Comparison of ENCODE assay signal across 8 cellular contexts in the genomic region with DNA sequence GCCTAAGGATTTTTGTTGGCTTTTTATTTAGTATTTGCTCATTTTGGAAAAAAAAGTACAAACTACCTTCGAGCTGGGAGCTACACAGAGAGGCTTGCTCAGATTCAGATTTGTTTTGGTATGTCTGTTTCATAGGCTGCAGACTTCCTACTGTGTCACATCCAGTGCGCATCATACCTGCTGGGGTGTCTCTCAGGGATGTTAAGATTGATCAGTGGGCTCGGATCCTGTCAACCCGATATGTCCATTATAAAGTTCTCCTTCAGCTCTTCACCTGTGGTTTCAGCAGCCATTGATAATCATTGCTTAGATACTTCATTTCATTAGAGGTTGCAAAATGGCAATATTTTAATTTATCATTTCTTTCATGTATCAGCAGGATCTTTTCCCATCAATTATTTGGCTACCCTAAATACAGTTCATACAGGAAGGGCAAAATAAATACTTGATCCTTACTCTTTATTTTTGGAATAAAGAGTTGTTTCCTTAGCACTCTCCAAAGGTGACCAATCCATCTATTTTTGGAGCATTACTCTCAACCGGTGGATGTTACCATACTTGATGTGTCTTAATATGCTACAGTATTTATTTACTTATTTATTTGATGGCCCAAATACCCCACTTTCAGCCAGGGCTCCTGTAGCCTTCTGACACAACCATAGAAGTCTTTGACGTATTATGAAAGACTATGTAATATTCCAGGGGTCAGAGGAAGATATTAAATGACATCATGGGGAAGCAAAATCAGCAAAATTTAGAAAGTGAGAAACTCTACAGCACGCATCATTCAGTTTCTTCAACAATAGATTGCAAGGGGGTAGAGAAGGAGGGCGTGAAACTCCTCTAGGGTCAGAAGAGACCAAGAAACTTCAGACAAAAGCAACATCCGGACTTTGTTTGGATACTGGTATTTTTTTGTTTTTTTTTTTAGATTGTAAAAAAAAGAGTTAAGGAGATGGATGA. TPM values are rescaled to one million over a fixed set of nuclear protein-coding genes. Genes with fewer than 3 reads are reported as not detected.
DNase-seq lines count a peak whose midpoint lies in the region; ATAC-seq and TF ChIP-seq lines count a peak whose summit lies in the region.

No MANE protein-coding gene starts in this region.

- intact Hi-C loops in heart right ventricle (cut with DNase I) = loop anchor here in 1 of 10 donors (5.0 kb wide), 1 partner anchor 48 kb away; a partner anchor contains a TSS

- no peak overlapping the region for H3K27ac Mint-ChIP-seq in T-helper 2 cell treated with Interferon-gamma antibody and Interleukin-4, amounts not matched to agents 5 μg/mL and 100 μg/mL, for 36 hours

- H3K4me3 Mint-ChIP-seq in T-helper 2 cell treated with Interferon-gamma antibody and Interleukin-4, amounts not matched to agents 5 μg/mL and 100 μg/mL, for 36 hours = peak overlapping the region; percentile 76

- H3K9me3 ChIP-seq in heart right ventricle (no peaks in the 10 kb centered on the region), thoracic aorta (no peaks in the 10 kb centered on the region)

- TF ChIP-seq CTCF in heart right ventricle (IDR thresholded peaks at IDR 0.05) (no peak), thoracic aorta (IDR thresholded peaks at IDR 0.05) (no peak), omental fat pad (IDR thresholded peaks at IDR 0.05) (no peak)

- WGBS in heart right ventricle, 2 donors = 60 to 67% methylated on average over 9 of the region's 9 CpGs

- no peak for DNase-seq in T-helper 2 cell treated with Interferon-gamma antibody and Interleukin-4, amounts not matched to agents 5 μg/mL and 100 μg/mL, for 36 hours (ENCODE audit: low spot score)
- DNase-seq in T-helper 2 cell (no peak), heart right ventricle (no peak), thoracic aorta (ENCODE audit: low spot score) (no peak), omental fat pad (ENCODE audit: low spot score) (no peak)

- H3K27ac ChIP-seq in heart right ventricle = peak overlapping the region in 5 of 10 donors; percentile 55 to 74 (median 66)
- no peak overlapping the region for H3K27ac ChIP-seq in thoracic aorta

- peaks cover 29% of the 10 kb centered on the region for H3K27me3 Mint-ChIP-seq in T-helper 2 cell treated with Interferon-gamma antibody and Interleukin-4, amounts not matched to agents 5 μg/mL and 100 μg/mL, for 36 hours (ENCODE audit: low read depth)

- ATAC-seq in SK-N-SH treated with all-trans-retinoic acid at 6 μM for 48 hours = peak; percentile 42
- peak in 4 of 8 donors; percentile 35 to 56 (median 44) for ATAC-seq in heart right ventricle
- ATAC-seq in thoracic aorta (ENCODE audit: insufficient number of reproducible peaks, low FRiP score, low read depth) = no peak
- ATAC-seq in GM19324 (IDR thresholded peaks at IDR 0.05; ENCODE audit: low FRiP score, unreplicated experiment) = no peak
- ATAC-seq in omental fat pad (ENCODE audit: low FRiP score) = no peak
- no peak for ATAC-seq in HG03520 (IDR thresholded peaks at IDR 0.05; ENCODE audit: unreplicated experiment)

- no peaks in the 10 kb centered on the region for H3K36me3 Mint-ChIP-seq in T-helper 2 cell treated with Interferon-gamma antibody and Interleukin-4, amounts not matched to agents 5 μg/mL and 100 μg/mL, for 36 hours (ENCODE audit: low read depth)

- H3K27me3 ChIP-seq in heart right ventricle (peaks cover 0 to 6% (median 0%) of the 10 kb centered on the region in 7 donors), thoracic aorta (replicated peaks; ENCODE audit: insufficient read depth) (no peaks in the 10 kb centered on the region)

- H3K4me1 ChIP-seq in heart right ventricle = peaks cover 0 to 31% (median 13%) of the 10 kb centered on the region in 9 donors
- peaks cover 0 to 10% of the 10 kb centered on the region in 2 donors for H3K4me1 ChIP-seq in thoracic aorta (ENCODE audit: control insufficient read depth in 1 of 2, low read depth in 2 of 2)

- H3K9me3 Mint-ChIP-seq in T-helper 2 cell treated with Interferon-gamma antibody and Interleukin-4, amounts not matched to agents 5 μg/mL and 100 μg/mL, for 36 hours = no peaks in the 10 kb centered on the region

- H3K4me3 ChIP-seq in heart right ventricle (peak overlapping the region in 9 of 10 donors; percentile 38 to 62 (median 55)), thoracic aorta (peak overlapping the region; percentile 66)

- H3K4me1 Mint-ChIP-seq in T-helper 2 cell treated with Interferon-gamma antibody and Interleukin-4, amounts not matched to agents 5 μg/mL and 100 μg/mL, for 36 hours (ENCODE audit: low read depth) = peaks cover 8% of the 10 kb centered on the region

- H3K36me3 ChIP-seq in heart right ventricle = no peaks in the 10 kb centered on the region
- H3K36me3 ChIP-seq in thoracic aorta = no peaks in the 10 kb centered on the region

TF ChIP-seq in SK-N-SH treated with all-trans-retinoic acid at 6 μM for 48 hours, 23 proteins besides CTCF, POLR2A, EP300 and RAD21:
- TF ChIP-seq ZNF565 (CRISPR knock-in tag; conservative IDR thresholded peaks at IDR 0.05; ENCODE audit: low read depth) (no peak), ZNF70 (CRISPR knock-in tag; IDR thresholded peaks at IDR 0.05) (no peak), BACH2 (CRISPR knock-in tag; IDR thresholded peaks at IDR 0.05; ENCODE audit: borderline replicate concordance) (no peak), ISL1 (CRISPR knock-in tag; IDR thresholded peaks at IDR 0.05) (no peak)
- TF ChIP-seq, protein P1, sequence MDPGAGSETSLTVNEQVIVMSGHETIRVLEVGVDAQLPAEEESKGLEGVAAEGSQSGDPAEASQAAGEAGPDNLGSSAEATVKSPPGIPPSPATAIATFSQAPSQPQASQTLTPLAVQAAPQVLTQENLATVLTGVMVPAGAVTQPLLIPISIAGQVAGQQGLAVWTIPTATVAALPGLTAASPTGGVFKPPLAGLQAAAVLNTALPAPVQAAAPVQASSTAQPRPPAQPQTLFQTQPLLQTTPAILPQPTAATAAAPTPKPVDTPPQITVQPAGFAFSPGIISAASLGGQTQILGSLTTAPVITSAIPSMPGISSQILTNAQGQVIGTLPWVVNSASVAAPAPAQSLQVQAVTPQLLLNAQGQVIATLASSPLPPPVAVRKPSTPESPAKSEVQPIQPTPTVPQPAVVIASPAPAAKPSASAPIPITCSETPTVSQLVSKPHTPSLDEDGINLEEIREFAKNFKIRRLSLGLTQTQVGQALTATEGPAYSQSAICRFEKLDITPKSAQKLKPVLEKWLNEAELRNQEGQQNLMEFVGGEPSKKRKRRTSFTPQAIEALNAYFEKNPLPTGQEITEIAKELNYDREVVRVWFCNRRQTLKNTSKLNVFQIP (CRISPR knock-in tag; IDR thresholded peaks at IDR 0.05; ENCODE audit: borderline replicate concordance, low read depth) = no peak

RNA-seq across cellular contexts. Expression of a gene that starts 55.3 kb away (rescaled TPM):
- total RNA-seq in heart right ventricle (100 to 1,000 TPM; 158 to 200 (median 175) TPM), thoracic aorta (100 to 1,000 TPM; 254 to 519 TPM), omental fat pad (100 to 1,000 TPM; 325 to 565 (median 451) TPM)
- polyA plus RNA-seq in heart right ventricle = 100 to 1,000 TPM in 1 of 2 donors, 10 to 100 TPM in 1; 91.0 to 107 TPM
